In the genomic region with DNA sequence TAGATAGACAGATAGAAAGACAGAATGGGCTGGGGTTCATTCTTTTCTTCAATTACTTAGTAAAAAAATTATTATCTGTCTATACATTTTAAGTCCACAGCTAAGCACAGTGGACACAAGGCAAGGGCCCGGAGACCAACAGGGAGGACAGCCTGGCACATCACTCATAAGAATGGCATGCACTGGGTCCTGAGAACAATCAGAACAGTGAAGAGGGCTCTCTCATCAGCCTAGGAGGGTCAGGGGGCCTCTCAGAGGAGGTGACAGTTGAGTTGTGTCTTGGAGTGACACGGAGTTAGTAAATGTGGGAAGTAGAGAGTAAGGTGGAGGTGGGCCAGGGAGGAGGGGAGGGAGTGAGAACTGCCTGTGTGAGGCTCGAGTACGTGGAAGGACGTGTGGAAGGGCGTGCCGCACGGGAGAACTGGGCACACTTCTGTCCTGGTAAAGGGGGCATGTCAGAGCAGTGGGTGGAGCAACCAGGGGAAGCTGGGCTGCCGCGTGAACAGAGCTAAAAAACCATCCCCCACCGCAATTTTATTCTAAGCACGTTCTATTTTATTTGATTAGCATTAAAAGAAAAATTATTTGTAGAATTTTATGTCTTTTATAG, we compare ENCODE assay signal across 19 cellular contexts.
"Had no signal": no experiment of that assay in that cellular context is flagged by ENCODE, and none has a peak within 500 bp of the region (broad histone marks: within the 10 kb centered on the region; RNA-seq: fewer than 3 reads in every experiment).

No MANE protein-coding gene starts in this region.

- H3K27me3 ChIP-seq: body of pancreas, transverse colon had no signal

- DNase-seq: activated CD4-positive, alpha-beta memory T cell treated with anti-CD3 and anti-CD28 coated beads, Interleukin-2, amount 10 ng/mL, durations not matched to agents 7 days and 5 days; activated CD4-positive, alpha-beta T cell treated with anti-CD3 and anti-CD28 coated beads for 36 hours; activated effector memory CD4-positive, alpha-beta T cell treated with Interleukin-2 at 50 U/mL for 16 hours; activated naive CD4-positive, alpha-beta T cell treated with anti-CD3 and anti-CD28 coated beads, Interleukin-2, amount 50 U/mL, for 16 hours; activated T-cell treated with anti-CD3 and anti-CD28 coated beads, Interleukin-2, amount 50 U/mL, for 4 hours; adrenal gland; body of pancreas; cerebellar nuclear complex; effector memory CD8-positive, alpha-beta T cell; head of caudate nucleus; naive thymus-derived CD4-positive, alpha-beta T cell; retina; stimulated activated CD4-positive, alpha-beta T cell treated with anti-CD3 and anti-CD28 coated beads, Interleukin-4, amount 100 ng/mL, for 24 hours; stimulated activated CD8-positive, alpha-beta memory T cell treated with anti-CD3 and anti-CD28 coated beads, Interleukin-4, amount 100 ng/mL, for 48 hours; stimulated activated naive CD4-positive, alpha-beta T cell treated with Interleukin-2 at 50 U/mL for 16 hours; substantia nigra; transverse colon had no signal

- H3K4me1 ChIP-seq: adrenal gland, body of pancreas, transverse colon had no signal

- H3K4me3 ChIP-seq: adrenal gland, body of pancreas, skin epidermis, transverse colon had no signal

- FAIRE-seq: frontal cortex had no signal

- ATAC-seq: activated CD4-positive, alpha-beta T cell treated with anti-CD3 and anti-CD28 coated beads for 36 hours; activated T-cell treated with anti-CD3 and anti-CD28 coated beads, Interleukin-2, amount 50 U/mL, for 4 hours; body of pancreas; effector memory CD8-positive, alpha-beta T cell; naive thymus-derived CD4-positive, alpha-beta T cell had no signal

- H3K27ac ChIP-seq: adrenal gland, body of pancreas, skin epidermis, transverse colon had no signal

- H3K36me3 ChIP-seq: adrenal gland, transverse colon had no signal

- H3K9me3 ChIP-seq: adrenal gland, body of pancreas, transverse colon had no signal
